ENCODE assay signal across 15 cellular contexts in genomic region chr1:217274927-217275616, GRCh38.
DNase-seq lines count a peak whose midpoint lies in the region; ATAC-seq, FAIRE-seq and TF ChIP-seq lines count a peak whose summit lies in the region.
"Had no signal": no experiment of that assay in that cellular context is flagged by ENCODE, and none has a peak within 500 bp of the region (broad histone marks: within the 10 kb centered on the region; RNA-seq: fewer than 3 reads in every experiment).

No MANE protein-coding gene starts in this region.

- H3K9ac ChIP-seq in skeletal muscle satellite cell (ENCODE audit: low read depth, low read length) (peak overlapping the region; percentile 81), HepG2 (ENCODE audit: insufficient read depth, low read depth, low read length) (no peak overlapping the region)

- H3K79me2 ChIP-seq in HepG2 (ENCODE audit: insufficient read depth, low read length): no peaks in the 10 kb centered on the region

- H3K27me3 Mint-ChIP-seq in activated CD8-positive, alpha-beta memory T cell treated with anti-CD3 and anti-CD28 coated beads, Interleukin-2, amount 10 ng/mL, durations not matched to agents 7 days and 5 days: no peaks in the 10 kb centered on the region

- in situ Hi-C loops in HepG2 (cut with HindIII; ENCODE audit: extremely low pct_ligation_motif_present, low pct_unique_long_range_greater_than_20kb): no loop called here
- in situ Hi-C loops in ACHN (cut with HindIII; ENCODE audit: low pct_ligation_motif_present, low pct_unique_long_range_greater_than_20kb, low sequenced_read_pairs): no loop called here

- CTCF ChIA-PET in RWPE1 (lab: Yijun Ruan, JAX) (no interaction called here), HepG2 (lab: Yijun Ruan, JAX; ENCODE audit: low intra/inter-chr PET ratio, low total read pairs) (no interaction called here)
- CTCF ChIA-PET in activated CD8-positive, alpha-beta memory T cell treated with anti-CD3 and anti-CD28 coated beads, Interleukin-2, amount 10 ng/mL, durations not matched to agents 7 days and 5 days (lab: Charles Lee): no interaction called here

- 6% methylated on average over 2 of the region's 2 CpGs for WGBS in HepG2 (ENCODE audit: low lambda C conversion rate)

- ATAC-seq in HepG2 (no peak), Right ventricle myocardium superior (ENCODE audit: poor library complexity) (no peak)
- ATAC-seq in activated CD8-positive, alpha-beta memory T cell treated with anti-CD3 and anti-CD28 coated beads, Interleukin-2, amount 10 ng/mL, durations not matched to agents 7 days and 5 days: no peak
- ATAC-seq: Right ventricle myocardium inferior had no signal

- H3K36me3 ChIP-seq in skeletal muscle satellite cell (ENCODE audit: insufficient read depth, low read length): no peaks in the 10 kb centered on the region
- no peaks in the 10 kb centered on the region for H3K36me3 ChIP-seq in HepG2 (replicated peaks in 1 of 2; ENCODE audit: control insufficient read depth in 1 of 2, insufficient read depth in 2 of 2, low read length in 2 of 2)
- H3K36me3 ChIP-seq: colonic mucosa had no signal

- TF ChIP-seq RAD21 in HepG2 (CRISPR knock-in tag; IDR thresholded peaks at IDR 0.05): no peak

- H3K4me1 ChIP-seq in skeletal muscle satellite cell (ENCODE audit: control insufficient read depth, insufficient read depth, low read length): peaks cover 58% of the 10 kb centered on the region
- H3K4me1 ChIP-seq in HepG2 (ENCODE audit: insufficient read depth, low read length): no peaks in the 10 kb centered on the region
- H3K4me1 ChIP-seq: Caco-2, colonic mucosa had no signal

- BruUV-seq in HepG2 (replicated peaks; lab: Mats Ljungman, UMichigan): no TSS peak

- H3K9me3 Mint-ChIP-seq in activated CD8-positive, alpha-beta memory T cell treated with anti-CD3 and anti-CD28 coated beads, Interleukin-2, amount 10 ng/mL, durations not matched to agents 7 days and 5 days (ENCODE audit: low read depth): peaks cover 5% of the 10 kb centered on the region
- H3K9me3 Mint-ChIP-seq: activated T-helper 1 cell treated with anti-CD3 and anti-CD28 coated beads, Interleukin-12 subunit alpha, Interleukin-12 subunit beta, Interleukin-2, Interleukin-4 antibody, amounts not matched to agents 30 ng/mL and 10 ng/mL and 1 ng/mL, durations not matched to agents 14 hours and 24 hours and 36 hours had no signal

- no peak overlapping the region for H3K4me3 Mint-ChIP-seq in activated CD8-positive, alpha-beta memory T cell treated with anti-CD3 and anti-CD28 coated beads, Interleukin-2, amount 10 ng/mL, durations not matched to agents 7 days and 5 days
- H3K4me3 Mint-ChIP-seq: activated T-helper 1 cell treated with anti-CD3 and anti-CD28 coated beads, Interleukin-12 subunit alpha, Interleukin-12 subunit beta, Interleukin-2, Interleukin-4 antibody, amounts not matched to agents 30 ng/mL and 10 ng/mL and 1 ng/mL, durations not matched to agents 14 hours and 24 hours and 36 hours; mesothelial cell of epicardium had no signal

- H3K27me3 ChIP-seq in skeletal muscle satellite cell (ENCODE audit: control insufficient read depth, insufficient read depth, low read length) (no peaks in the 10 kb centered on the region), HepG2 (ENCODE audit: control insufficient read depth in 1 of 2, insufficient read depth in 2 of 2, low read length in 2 of 2) (no peaks in the 10 kb centered on the region)
- H3K27me3 ChIP-seq: colonic mucosa had no signal

- POLR2A ChIA-PET in RWPE1 (lab: Yijun Ruan, JAX; ENCODE audit: low non-redundant PET): no interaction called here
- POLR2A ChIA-PET in HepG2 (lab: Yijun Ruan, JAX): no interaction called here

- H3K9me3 ChIP-seq in skeletal muscle satellite cell (replicated peaks; ENCODE audit: low read length) (no peaks in the 10 kb centered on the region), HepG2 (ENCODE audit: low read length) (no peaks in the 10 kb centered on the region)
- H3K9me3 ChIP-seq: Caco-2, colonic mucosa had no signal

- DNase-seq in H54 (ENCODE audit: insufficient read length, low spot score) (no peak), RWPE1 (ENCODE audit: low spot score) (peak; percentile 29), fibroblast of gingiva (ENCODE audit: low read depth) (peak; percentile 56), HepG2 (ENCODE audit: low spot score) (no peak), Right ventricle myocardium superior (no peak), ACHN (no peak)
- DNase-seq in activated CD8-positive, alpha-beta memory T cell treated with anti-CD3 and anti-CD28 coated beads, Interleukin-2, amount 10 ng/mL, durations not matched to agents 7 days and 5 days: no peak
- DNase-seq: activated CD4-positive, CD25-positive, alpha-beta regulatory T cell; Caco-2; colonic mucosa; hippocampal formation had no signal

- H3K4me3 ChIP-seq in skeletal muscle satellite cell (ENCODE audit: low read length) (peak overlapping the region; percentile 46), HepG2 (replicated peaks in 1 of 3; ENCODE audit: insufficient read depth in 1 of 3, low read depth in 2 of 3, low read length in 3 of 3) (no peak overlapping the region)
- H3K4me3 ChIP-seq: colonic mucosa had no signal

- H3K27ac Mint-ChIP-seq in activated CD8-positive, alpha-beta memory T cell treated with anti-CD3 and anti-CD28 coated beads, Interleukin-2, amount 10 ng/mL, durations not matched to agents 7 days and 5 days: no peak overlapping the region
- H3K27ac Mint-ChIP-seq: activated T-helper 1 cell treated with anti-CD3 and anti-CD28 coated beads, Interleukin-12 subunit alpha, Interleukin-12 subunit beta, Interleukin-2, Interleukin-4 antibody, amounts not matched to agents 30 ng/mL and 10 ng/mL and 1 ng/mL, durations not matched to agents 14 hours and 24 hours and 36 hours; mesothelial cell of epicardium had no signal

- H3K4me2 ChIP-seq in skeletal muscle satellite cell (ENCODE audit: low read length) (peak overlapping the region; percentile 75), HepG2 (ENCODE audit: low read depth, low read length) (no peak overlapping the region)

- TF ChIP-seq POLR2A in H54 (IDR thresholded peaks at IDR 0.05; ENCODE audit: low read depth, low read length) (no peak), HepG2 (IDR thresholded peaks at IDR 0.05; ENCODE audit: insufficient read depth in 1 of 2, low read depth in 2 of 2, low read length in 2 of 2) (no peak)

- peak; percentile 78 for FAIRE-seq in H54 (lab: Jason Lieb, UNC)
- no peak for FAIRE-seq in HepG2 (lab: Jason Lieb, UNC)

- H3K36me3 Mint-ChIP-seq in activated CD8-positive, alpha-beta memory T cell treated with anti-CD3 and anti-CD28 coated beads, Interleukin-2, amount 10 ng/mL, durations not matched to agents 7 days and 5 days: no peaks in the 10 kb centered on the region
- H3K36me3 Mint-ChIP-seq: mesothelial cell of epicardium had no signal

- no peak for TF ChIP-seq CTCF in RWPE1 (conservative IDR thresholded peaks at IDR 0.05; ENCODE audit: low read depth)
- TF ChIP-seq CTCF in HepG2 (CRISPR knock-in tag; IDR thresholded peaks at IDR 0.05): no peak

- no peak for TF ChIP-seq EP300 in HepG2 (IDR thresholded peaks at IDR 0.05; ENCODE audit: low read depth in 2 of 2, low read length in 2 of 2)
- no peak for TF ChIP-seq EP300 in HepG2 (CRISPR knock-in tag; IDR thresholded peaks at IDR 0.05; ENCODE audit: borderline replicate concordance)

- no peak overlapping the region for H2AFZ ChIP-seq in HepG2 (ENCODE audit: low read length)

- H4K20me1 ChIP-seq in HepG2 (ENCODE audit: insufficient read depth, low read length): no peaks in the 10 kb centered on the region

- intact Hi-C loops in HepG2 (cut with micrococcal nuclease; ENCODE audit: unreplicated experiment) (no loop called here), Right ventricle myocardium superior (cut with DNase I) (no loop called here)

- no peak overlapping the region for H3K27ac ChIP-seq in RWPE1
- no peak overlapping the region for H3K27ac ChIP-seq in HepG2 (ENCODE audit: extremely low read length, insufficient read depth, low read length)
- H3K27ac ChIP-seq: colonic mucosa had no signal

- H3K4me1 Mint-ChIP-seq in activated CD8-positive, alpha-beta memory T cell treated with anti-CD3 and anti-CD28 coated beads, Interleukin-2, amount 10 ng/mL, durations not matched to agents 7 days and 5 days: no peaks in the 10 kb centered on the region

TF ChIP-seq in HepG2, 621 proteins besides CTCF, POLR2A, EP300 and RAD21 (continues in another document):
- TF ChIP-seq CCAR2 (optimal IDR thresholded peaks at IDR 0.05; ENCODE audit: low read depth, low read length) (no peak), ZSCAN30 (CRISPR knock-in tag; IDR thresholded peaks at IDR 0.05) (no peak), MAFF (IDR thresholded peaks at IDR 0.05; ENCODE audit: low read depth, low read length) (no peak)

Comparison
In these comparisons a context has a peak if more than half of its experiments do, and no peak if none do; other contexts are left out.
1. DNase-seq: peak in RWPE1 (single experiment) and fibroblast of gingiva (single experiment); none in H54 (single experiment), HepG2 (single experiment), Right ventricle myocardium superior (single experiment), activated CD8-positive, alpha-beta memory T cell treated with anti-CD3 and anti-CD28 coated beads, Interleukin-2, amount 10 ng/mL, durations not matched to agents 7 days and 5 days (single experiment) and ACHN (single experiment).